8 cellular contexts compared by ENCODE assay signal in the genomic region with DNA sequence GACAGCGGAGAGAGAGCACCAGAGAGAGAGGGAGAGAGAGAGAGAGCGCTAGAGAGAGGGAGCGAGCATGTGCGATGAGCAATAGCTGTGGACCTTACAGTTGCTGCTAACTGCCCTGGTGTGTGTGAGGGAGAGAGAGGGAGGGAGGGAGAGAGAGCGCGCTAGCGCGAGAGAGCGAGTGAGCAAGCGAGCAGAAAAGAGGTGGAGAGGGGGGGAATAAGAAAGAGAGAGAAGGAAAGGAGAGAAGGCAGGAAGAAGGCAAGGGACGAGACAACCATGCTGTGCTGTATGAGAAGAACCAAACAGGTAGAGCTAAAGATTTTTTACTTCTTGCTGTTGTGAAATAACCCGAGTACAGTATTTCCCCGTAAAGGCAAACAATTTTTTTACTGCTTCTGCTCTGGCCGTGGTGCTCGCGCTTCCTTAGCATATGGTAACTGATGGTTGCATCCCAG. TPM values are rescaled to one million over a fixed set of nuclear protein-coding genes. Genes with fewer than 3 reads are reported as not detected.
DNase-seq lines count a peak whose midpoint lies in the region; ATAC-seq and TF ChIP-seq lines count a peak whose summit lies in the region.

A gene with protein sequence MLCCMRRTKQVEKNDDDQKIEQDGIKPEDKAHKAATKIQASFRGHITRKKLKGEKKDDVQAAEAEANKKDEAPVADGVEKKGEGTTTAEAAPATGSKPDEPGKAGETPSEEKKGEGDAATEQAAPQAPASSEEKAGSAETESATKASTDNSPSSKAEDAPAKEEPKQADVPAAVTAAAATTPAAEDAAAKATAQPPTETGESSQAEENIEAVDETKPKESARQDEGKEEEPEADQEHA (plus strand): TSS at position 97 of the 455 bp plus-strand sequence. CDS start 180 bp downstream, at position 277.

- peak within 1 kb of the TSS; percentile 18 for H2AFZ ChIP-seq in mesenchymal stem cell (ENCODE audit: low read depth, low read length)

- H3K9me3 ChIP-seq in mesenchymal stem cell (ENCODE audit: control insufficient read depth, low read length) (no peaks in the 10 kb centered on the region), thyroid gland (no peaks in the 10 kb centered on the region)

- H3K4me3 ChIP-seq in H7 (ENCODE audit: insufficient read depth, low read depth, low read length) = peak within 1 kb of the TSS; percentile 82
- H3K4me3 ChIP-seq in mesenchymal stem cell (ENCODE audit: insufficient read depth in 1 of 2, low read depth in 1 of 2, low read length in 2 of 2) = peak within 1 kb of the TSS; percentile 28 to 77
- no peak within 1 kb of the TSS for H3K4me3 ChIP-seq in thyroid gland (replicated peaks in 1 of 3)

- H3K14ac ChIP-seq in mesenchymal stem cell (ENCODE audit: low read length in 2 of 2) = no peak within 1 kb of the TSS

- TF ChIP-seq CTCF in endothelial cell (IDR thresholded peaks at IDR 0.05; ENCODE audit: unreplicated experiment) (no peak), thyroid gland (IDR thresholded peaks at IDR 0.05) (peak in 1 of 6 experiments; percentile 7)

- H2BK12ac ChIP-seq in mesenchymal stem cell (ENCODE audit: low read length in 2 of 2) = no peak within 1 kb of the TSS

- H3K4me1 Mint-ChIP-seq in endothelial cell (ENCODE audit: unreplicated experiment) = peaks cover 32% of the 10 kb centered on the region

- no peak within 1 kb of the TSS for H2AK5ac ChIP-seq in mesenchymal stem cell (ENCODE audit: low read length, severe bottlenecking)

- no peaks in the 10 kb centered on the region for H3K9me3 Mint-ChIP-seq in endothelial cell (ENCODE audit: unreplicated experiment)

- ATAC-seq in GM21381 (IDR thresholded peaks at IDR 0.05; ENCODE audit: unreplicated experiment) = no peak

- H4K91ac ChIP-seq in mesenchymal stem cell (ENCODE audit: low read length) = no peak within 1 kb of the TSS

- no peaks in the 10 kb centered on the region for H3K27me3 Mint-ChIP-seq in endothelial cell (ENCODE audit: unreplicated experiment)

- H3K23ac ChIP-seq in mesenchymal stem cell (ENCODE audit: low read length in 2 of 2) = no peak within 1 kb of the TSS

- H3K27ac ChIP-seq in mesenchymal stem cell (ENCODE audit: low read length, poor library complexity, severe bottlenecking) (no peak within 1 kb of the TSS), thyroid gland (no peak within 1 kb of the TSS)

- H2BK15ac ChIP-seq in mesenchymal stem cell (ENCODE audit: low read depth, poor library complexity, severe bottlenecking) = no peak within 1 kb of the TSS

- H3K4me3 Mint-ChIP-seq in endothelial cell (ENCODE audit: unreplicated experiment) = peak within 1 kb of the TSS; percentile 83

- intact Hi-C loops in thyroid gland (cut with DNase I) = no loop called here

- no peak within 1 kb of the TSS for H3K18ac ChIP-seq in mesenchymal stem cell (ENCODE audit: low read depth in 1 of 2, low read length in 2 of 2)

- H3K27ac Mint-ChIP-seq in endothelial cell (ENCODE audit: unreplicated experiment) = no peak within 1 kb of the TSS

- no peak within 1 kb of the TSS for H4K8ac ChIP-seq in mesenchymal stem cell (ENCODE audit: low read length)

- no peak within 1 kb of the TSS for H2BK120ac ChIP-seq in mesenchymal stem cell (ENCODE audit: low read depth, low read length)

- TF ChIP-seq POLR2A in thyroid gland (IDR thresholded peaks at IDR 0.05) = no peak

- no peak within 1 kb of the TSS for H3K4ac ChIP-seq in mesenchymal stem cell (ENCODE audit: low read depth in 1 of 2, low read length in 2 of 2)

- DNase-seq in H7 = peak; percentile 13
- DNase-seq in NCI-H69 (lab: John Stamatoyannopoulos, UW) = peak; percentile 74
- DNase-seq in endothelial cell (ENCODE audit: low spot score) = peak; percentile 17
- DNase-seq in mesenchymal stem cell = peak; percentile 82
- peak; percentile 10 to 25 for DNase-seq in thyroid gland
- DNase-seq in SW 1271 (lab: John Stamatoyannopoulos, UW) = no peak
- no peak for DNase-seq in COLO668 (lab: John Stamatoyannopoulos, UW; ENCODE audit: unreplicated experiment)

- H2BK5ac ChIP-seq in mesenchymal stem cell (ENCODE audit: low read depth, low read length, poor library complexity, severe bottlenecking) = no peak within 1 kb of the TSS

- peak within 1 kb of the TSS; percentile 72 for H3K4me2 ChIP-seq in mesenchymal stem cell (ENCODE audit: low read length, poor library complexity, severe bottlenecking)

- H3K27me3 ChIP-seq in H7 (ENCODE audit: control insufficient read depth, insufficient read depth, low read length) = 0 out of 2 replicates have a peak, but pooled peaks cover 2% of the 10 kb centered on the region
- H3K27me3 ChIP-seq in mesenchymal stem cell (ENCODE audit: control insufficient read depth in 1 of 2, insufficient read depth in 1 of 2, low read length in 2 of 2) = peaks cover 14 to 40% of the 10 kb centered on the region in 2 experiments
- no peaks in the 10 kb centered on the region for H3K27me3 ChIP-seq in thyroid gland

- no peaks in the 10 kb centered on the region for H3K36me3 Mint-ChIP-seq in endothelial cell (ENCODE audit: low read depth, unreplicated experiment)

- H3K9ac ChIP-seq in mesenchymal stem cell (ENCODE audit: low read length) = peak within 1 kb of the TSS; percentile 84

- under 1% methylated on average over 16 of the region's 16 CpGs for WGBS in mesenchymal stem cell
- whole genome bisulfite sequencing in thyroid gland, 2 donors = 3 to 5% methylated on average over 16 of the region's 16 CpGs

- H3K36me3 ChIP-seq in H7 (replicated peaks; ENCODE audit: control insufficient read depth, insufficient read depth, low read length) = no peaks in the 10 kb centered on the region
- no peaks in the 10 kb centered on the region for H3K36me3 ChIP-seq in mesenchymal stem cell (ENCODE audit: control insufficient read depth in 1 of 2, insufficient read depth in 2 of 2, low read depth in 1 of 2, low read length in 2 of 2)
- H3K36me3 ChIP-seq in thyroid gland = no peaks in the 10 kb centered on the region

- no peaks in the 10 kb centered on the region for H3K79me1 ChIP-seq in mesenchymal stem cell (replicated peaks; ENCODE audit: low read length, poor library complexity, severe bottlenecking)

- H3K4me1 ChIP-seq in mesenchymal stem cell (ENCODE audit: control insufficient read depth, insufficient read depth, low read depth, low read length) (no peaks in the 10 kb centered on the region), thyroid gland (peaks cover 3 to 7% of the 10 kb centered on the region in 2 donors)

RNA-seq across cellular contexts. Expression of the gene that starts here (rescaled TPM):
- total RNA-seq in H7 (2014; rRNA removed; shearing (Covaris generic)) = 24.8 and 26.4 TPM in 2 replicates
- total RNA-seq in endothelial cell (ENCODE audit: unreplicated experiment) (16.1 TPM), thyroid gland (not detected)
- 0.54 TPM for polyA plus RNA-seq in mesenchymal stem cell (2013, experiment 1 of 2)
- polyA plus RNA-seq in mesenchymal stem cell (2013, experiment 2 of 2) = 0.52 TPM

Comparison
In these comparisons a context has a peak if more than half of its experiments do, and no peak if none do; other contexts are left out.
1. RNA of the gene that starts here (total RNA-seq): 24.8 to 26.4 TPM in H7 and 16.1 TPM in endothelial cell (single experiment); not detected in thyroid gland; every median in the first group is over 10 times any median in the second.
2. Peak in DNase-seq in thyroid gland; RNA of the gene not detected or under 1 TPM.
3. DNase-seq: peak in H7 (single experiment), NCI-H69 (single experiment), endothelial cell (single experiment) and mesenchymal stem cell (single experiment); none in SW 1271 (0 of 2) and COLO668 (single experiment).
4. H3K4me3 ChIP-seq: peak in H7 (single experiment) and mesenchymal stem cell (2 of 2); none in thyroid gland (0 of 3).